ENCODE assay signal across 9 cellular contexts in the genomic region with DNA sequence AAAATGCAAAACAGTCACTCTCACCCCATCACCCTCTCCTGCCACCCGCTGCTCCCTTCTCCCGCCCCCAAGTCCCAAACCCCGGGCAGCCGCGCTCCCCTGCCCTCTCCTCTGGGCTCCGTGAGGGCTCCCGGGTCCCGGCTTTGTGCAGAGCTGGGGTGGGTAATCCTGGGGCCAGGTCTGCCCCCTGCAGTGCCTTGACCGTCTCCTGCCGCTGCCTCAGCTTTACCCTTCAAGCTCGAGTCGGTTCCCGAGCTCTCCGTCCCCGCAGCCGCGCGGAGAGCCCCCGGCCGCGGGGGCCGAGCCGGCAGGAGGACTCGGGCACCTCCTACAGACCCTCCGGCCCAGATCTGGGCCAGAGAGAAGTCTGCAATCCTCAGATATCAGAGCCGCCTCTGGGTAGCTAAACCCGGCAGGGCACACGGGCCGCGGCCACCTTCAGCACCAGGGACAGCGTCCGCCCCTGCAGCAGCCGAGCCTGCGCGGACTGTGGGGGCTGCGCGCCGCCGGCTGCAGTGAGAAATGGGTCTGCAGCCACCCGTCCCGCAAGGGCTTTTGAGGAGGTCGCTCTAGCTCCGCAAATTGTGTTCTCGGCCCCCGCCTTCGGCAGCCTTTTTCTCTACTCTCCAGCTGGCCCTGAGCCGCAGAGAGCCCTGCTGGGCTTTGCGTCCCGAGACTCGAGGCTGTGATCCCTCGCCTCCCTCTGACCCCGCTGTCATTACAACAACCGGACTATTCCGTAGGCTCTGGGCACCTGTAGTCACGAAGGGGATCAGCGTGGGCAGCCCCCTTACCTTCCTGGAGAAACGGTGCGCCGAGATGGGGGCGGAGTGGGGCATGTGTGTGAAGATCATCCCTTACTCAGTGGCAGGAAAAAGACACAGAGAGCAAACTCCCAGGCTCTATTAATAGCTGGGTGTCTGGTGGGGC. TPM values are rescaled to one million over a fixed set of nuclear protein-coding genes. Genes with fewer than 3 reads are reported as not detected.
A peak's percentile ranks its signal among the peaks of the same experiment; 100 is the strongest.
DNase-seq lines count a peak whose midpoint lies in the region; ATAC-seq and TF ChIP-seq lines count a peak whose summit lies in the region.
"Had no signal": no experiment of that assay in that cellular context is flagged by ENCODE, and none has a peak within 500 bp of the region (broad histone marks: within the 10 kb centered on the region; RNA-seq: fewer than 3 reads in every experiment).

No MANE protein-coding gene starts in this region.

- TF ChIP-seq POLR2A in prostate gland (IDR thresholded peaks at IDR 0.05) (no peak), vagina (IDR thresholded peaks at IDR 0.05) (no peak)

- peak; percentile 84 to 87 for ATAC-seq in left cardiac atrium

- no peak overlapping the region for H3K27ac ChIP-seq in GM23248
- no peak overlapping the region for H3K27ac ChIP-seq in prostate gland
- no peak overlapping the region for H3K27ac ChIP-seq in vagina

- H2AFZ ChIP-seq in GM23248: no peak overlapping the region

- no peak for TF ChIP-seq CTCF in prostate gland (IDR thresholded peaks at IDR 0.05)
- TF ChIP-seq CTCF in vagina (IDR thresholded peaks at IDR 0.05): no peak

- H3K4me1 ChIP-seq in GM23248 (ENCODE audit: insufficient read depth): no peaks in the 10 kb centered on the region
- peaks cover 13% of the 10 kb centered on the region for H3K4me1 ChIP-seq in NT2/D1 (ENCODE audit: insufficient read depth, insufficient read length)
- H3K4me1 ChIP-seq in prostate gland (replicated peaks): no peaks in the 10 kb centered on the region
- peaks cover 10% of the 10 kb centered on the region for H3K4me1 ChIP-seq in vagina

- no peak overlapping the region for H3K4me3 ChIP-seq in GM23248
- H3K4me3 ChIP-seq in NT2/D1 (ENCODE audit: insufficient read length, low read depth): peak overlapping the region; percentile 49
- no peak overlapping the region for H3K4me3 ChIP-seq in prostate gland
- no peak overlapping the region for H3K4me3 ChIP-seq in vagina

- WGBS in GM23248 (ENCODE audit: low coverage in 1 of 2, low lambda C conversion rate in 2 of 2, missing lambda C conversion rate in 2 of 2), 2 experiments: 2 to 4% methylated on average over 54 to 59 of the region's 60 CpGs
- 2% methylated on average over 52 of the region's 60 CpGs for WGBS in prostate gland

- no peaks in the 10 kb centered on the region for H3K9me2 ChIP-seq in GM23248 (ENCODE audit: insufficient read depth)

- H4K20me1 ChIP-seq in GM23248 (ENCODE audit: insufficient read depth): no peaks in the 10 kb centered on the region

- H3K4me3 Mint-ChIP-seq in activated naive CD4-positive, alpha-beta T cell treated with anti-CD3 and anti-CD28 coated beads, Interleukin-2, amount 10 ng/mL, durations not matched to agents 7 days and 5 days: no peak overlapping the region

- no peaks in the 10 kb centered on the region for H3K36me3 Mint-ChIP-seq in activated naive CD4-positive, alpha-beta T cell treated with anti-CD3 and anti-CD28 coated beads, Interleukin-2, amount 10 ng/mL, durations not matched to agents 7 days and 5 days

- H3K9ac ChIP-seq in GM23248 (no peak overlapping the region), NT2/D1 (ENCODE audit: insufficient read length, low read depth) (peak overlapping the region; percentile 62)

- H3K27me3 ChIP-seq in GM23248 (replicated peaks; ENCODE audit: insufficient read depth): peaks cover 63% of the 10 kb centered on the region
- H3K27me3 ChIP-seq in NT2/D1 (ENCODE audit: insufficient read depth, insufficient read length): peaks cover 82% of the 10 kb centered on the region
- H3K27me3 ChIP-seq in prostate gland (replicated peaks; ENCODE audit: insufficient read depth): peaks cover 26% of the 10 kb centered on the region
- H3K27me3 ChIP-seq in vagina: peaks cover 21% of the 10 kb centered on the region

- no peaks in the 10 kb centered on the region for H3K9me3 Mint-ChIP-seq in activated naive CD4-positive, alpha-beta T cell treated with anti-CD3 and anti-CD28 coated beads, Interleukin-2, amount 10 ng/mL, durations not matched to agents 7 days and 5 days

- H3K79me2 ChIP-seq in GM23248 (ENCODE audit: insufficient read depth): no peaks in the 10 kb centered on the region

- peaks cover 76% of the 10 kb centered on the region for H3K27me3 Mint-ChIP-seq in activated naive CD4-positive, alpha-beta T cell treated with anti-CD3 and anti-CD28 coated beads, Interleukin-2, amount 10 ng/mL, durations not matched to agents 7 days and 5 days

- H3K9me3 ChIP-seq in GM23248 (ENCODE audit: low read depth) (no peaks in the 10 kb centered on the region), NT2/D1 (ENCODE audit: insufficient read depth, low read length) (no peaks in the 10 kb centered on the region), prostate gland (no peaks in the 10 kb centered on the region), vagina (no peaks in the 10 kb centered on the region)

- H3K4me2 ChIP-seq in GM23248 (ENCODE audit: unreplicated experiment): no peak overlapping the region

- H3K36me3 ChIP-seq in GM23248 (ENCODE audit: low read depth) (no peaks in the 10 kb centered on the region), NT2/D1 (ENCODE audit: insufficient read depth, insufficient read length, low read length) (no peaks in the 10 kb centered on the region), prostate gland (no peaks in the 10 kb centered on the region), vagina (no peaks in the 10 kb centered on the region)

- intact Hi-C loops in left cardiac atrium (cut with DNase I) (no loop called here), prostate gland (cut with DNase I) (no loop called here), vagina (cut with DNase I) (no loop called here)

- DNase-seq in GM23248 (peak; percentile 74), NT2/D1 (ENCODE audit: low read depth, low spot score) (peak; percentile 96), left cardiac atrium (peak; percentile 69), prostate gland (ENCODE audit: low spot score) (peak; percentile 15), vagina (ENCODE audit: extremely low spot score in 2 of 2) (no peak), NCI-H2196 treated with DMSO at 0.1 percent for 48 hours (lab: John Stamatoyannopoulos, UW; ENCODE audit: unreplicated experiment) (no peak)
- peak; percentile 64 for DNase-seq in activated naive CD4-positive, alpha-beta T cell treated with anti-CD3 and anti-CD28 coated beads, Interleukin-2, amount 10 ng/mL, durations not matched to agents 7 days and 5 days

- H3F3A ChIP-seq in GM23248 (ENCODE audit: insufficient read depth): no peaks in the 10 kb centered on the region

- peaks cover 5% of the 10 kb centered on the region for H3K4me1 Mint-ChIP-seq in activated naive CD4-positive, alpha-beta T cell treated with anti-CD3 and anti-CD28 coated beads, Interleukin-2, amount 10 ng/mL, durations not matched to agents 7 days and 5 days

- H3K27ac Mint-ChIP-seq in activated naive CD4-positive, alpha-beta T cell treated with anti-CD3 and anti-CD28 coated beads, Interleukin-2, amount 10 ng/mL, durations not matched to agents 7 days and 5 days: peak overlapping the region; percentile 29

- CTCF ChIA-PET in activated naive CD4-positive, alpha-beta T cell treated with anti-CD3 and anti-CD28 coated beads, Interleukin-2, amount 10 ng/mL, durations not matched to agents 7 days and 5 days (lab: Charles Lee): interaction anchor here (0.8 kb wide), 1 partner anchor 311 kb away, joined by 3 read pairs; no protein-coding TSS in a partner anchor

- in situ Hi-C loops in GM23248 (cut with MboI): no loop called here

RNA-seq across cellular contexts. Expression of gene PRMT8, which starts 1.2 kb away (rescaled TPM):
- total RNA-seq in GM23248 (2014; rRNA removed; shearing (Covaris generic)): not detected in 2 replicates
- polyA plus RNA-seq in GM23248 (2016; fragmentation: Nextera tagmentation; extraction: Ambion mirVana): not detected in 2 replicates
- total RNA-seq in left cardiac atrium (under 1 TPM; 0.41 to 0.97 TPM), prostate gland (under 1 TPM in 1 of 2 donors, not detected in 1; 0.17 TPM), vagina (not detected)
- total RNA-seq: subcutaneous adipose tissue; T-helper 2 cell treated with Interferon-gamma antibody and Interleukin-4, amounts not matched to agents 100 ng/mL and 5 ng/mL, for 36 hours had no signal

Comparison
In these comparisons a context has a peak if more than half of its experiments do, and no peak if none do; other contexts are left out.
1. DNase-seq: peak in GM23248 (single experiment), NT2/D1 (single experiment), activated naive CD4-positive, alpha-beta T cell treated with anti-CD3 and anti-CD28 coated beads, Interleukin-2, amount 10 ng/mL, durations not matched to agents 7 days and 5 days (single experiment), left cardiac atrium (single experiment) and prostate gland (single experiment); none in vagina (0 of 2) and NCI-H2196 treated with DMSO at 0.1 percent for 48 hours (single experiment).